8 cellular contexts compared by ENCODE assay signal in genomic region chr16:89922477-89922883, GRCh38. TPM values are rescaled to one million over a fixed set of nuclear protein-coding genes. Genes with fewer than 3 reads are reported as not detected.
A peak's percentile ranks its signal among the peaks of the same experiment; 100 is the strongest.
DNase-seq lines count a peak whose midpoint lies in the region; ATAC-seq lines count a peak whose summit lies in the region.

No MANE protein-coding gene starts in this region.

- peak overlapping the region; percentile 83 for H3K4me3 Mint-ChIP-seq in activated CD4-positive, alpha-beta T cell treated with anti-CD3 and anti-CD28 coated beads, Interleukin-2, amount 10 ng/mL, durations not matched to agents 24 days and 14 days

- H3K27ac ChIP-seq in angular gyrus (ENCODE audit: low read depth, low read length) = peak overlapping the region; percentile 88

- intact Hi-C loops in activated CD4-positive, alpha-beta T cell treated with anti-CD3 and anti-CD28 coated beads, Interleukin-2, amount 10 ng/mL, durations not matched to agents 24 days and 14 days (cut with micrococcal nuclease) = loop anchor here (2.0 to 5.0 kb wide), 3 partner anchors 106 to 220 kb away; partner anchors contain the start of genes FANCA, SPATA2L, VPS9D1 and ZNF276
- intact Hi-C loops in left cardiac atrium (cut with DNase I) = no loop called here
- intact Hi-C loops in posterior vena cava (cut with DNase I) = no loop called here

- DNase-seq in activated CD4-positive, alpha-beta T cell treated with anti-CD3 and anti-CD28 coated beads, Interleukin-2, amount 10 ng/mL, durations not matched to agents 24 days and 14 days = peak; percentile 74
- DNase-seq in activated CD4-positive, alpha-beta T cell treated with anti-CD3 and anti-CD28 coated beads, Interleukin-2, amount 50 U/mL, for 4 hours = no peak
- DNase-seq in NCI-H226 (peak; percentile 87), left cardiac atrium (peak; percentile 92), posterior vena cava (ENCODE audit: low spot score) (peak; percentile 98), NCI-H510A treated with DMSO at 0.1 percent for 48 hours (lab: John Stamatoyannopoulos, UW) (no peak)

- H3K27me3 Mint-ChIP-seq in activated CD4-positive, alpha-beta T cell treated with anti-CD3 and anti-CD28 coated beads, Interleukin-2, amount 10 ng/mL, durations not matched to agents 24 days and 14 days = peaks cover 17% of the 10 kb centered on the region

- H3K36me3 Mint-ChIP-seq in activated CD4-positive, alpha-beta T cell treated with anti-CD3 and anti-CD28 coated beads, Interleukin-2, amount 10 ng/mL, durations not matched to agents 24 days and 14 days (ENCODE audit: low read depth) = no peaks in the 10 kb centered on the region

- ATAC-seq in left cardiac atrium (peak; percentile 22 to 57), GM21825 (IDR thresholded peaks at IDR 0.05; ENCODE audit: unreplicated experiment) (no peak)

- peaks cover 30% of the 10 kb centered on the region for H3K4me1 Mint-ChIP-seq in activated CD4-positive, alpha-beta T cell treated with anti-CD3 and anti-CD28 coated beads, Interleukin-2, amount 10 ng/mL, durations not matched to agents 24 days and 14 days

- H3K9me3 Mint-ChIP-seq in activated CD4-positive, alpha-beta T cell treated with anti-CD3 and anti-CD28 coated beads, Interleukin-2, amount 10 ng/mL, durations not matched to agents 24 days and 14 days = no peaks in the 10 kb centered on the region

- peak overlapping the region; percentile 10 for H3K27ac Mint-ChIP-seq in activated CD4-positive, alpha-beta T cell treated with anti-CD3 and anti-CD28 coated beads, Interleukin-2, amount 10 ng/mL, durations not matched to agents 24 days and 14 days

RNA-seq across cellular contexts. Expression of gene TUBB3, which starts 0.7 kb away (rescaled TPM):
- total RNA-seq in activated CD4-positive, alpha-beta T cell treated with anti-CD3 and anti-CD28 coated beads, Interleukin-2, amount 10 ng/mL, durations not matched to agents 24 days and 14 days = 2.2 and 2.6 TPM in 2 replicates
- total RNA-seq in left cardiac atrium (1 to 10 TPM; 3.9 to 8.8 TPM), posterior vena cava (10 to 100 TPM in 1 of 2 donors, 1 to 10 TPM in 1; 5.9 to 16.1 TPM)

RNA-seq across cellular contexts. Expression of gene MC1R, which starts 3.8 kb away (rescaled TPM):
- total RNA-seq in activated CD4-positive, alpha-beta T cell treated with anti-CD3 and anti-CD28 coated beads, Interleukin-2, amount 10 ng/mL, durations not matched to agents 24 days and 14 days = 4.6 and 5.9 TPM in 2 replicates
- 1 to 10 TPM; 1.9 to 2.3 TPM for total RNA-seq in left cardiac atrium
- total RNA-seq in posterior vena cava = 1 to 10 TPM; 2.7 to 5.4 TPM

RNA-seq across cellular contexts. Expression of gene DEF8, which starts 26.1 kb away (rescaled TPM):
- 39.0 and 42.2 TPM in 2 replicates for total RNA-seq in activated CD4-positive, alpha-beta T cell treated with anti-CD3 and anti-CD28 coated beads, Interleukin-2, amount 10 ng/mL, durations not matched to agents 24 days and 14 days
- total RNA-seq in left cardiac atrium (10 to 100 TPM; 46.3 to 50.5 TPM), posterior vena cava (10 to 100 TPM; 54.0 to 58.6 TPM)

RNA-seq across cellular contexts. Expression of gene TCF25, which starts 49.1 kb away (rescaled TPM):
- 192 and 194 TPM in 2 replicates for total RNA-seq in activated CD4-positive, alpha-beta T cell treated with anti-CD3 and anti-CD28 coated beads, Interleukin-2, amount 10 ng/mL, durations not matched to agents 24 days and 14 days
- total RNA-seq in left cardiac atrium (100 to 1,000 TPM in 1 of 2 donors, 10 to 100 TPM in 1; 85.7 to 131 TPM), posterior vena cava (100 to 1,000 TPM; 127 to 158 TPM)

Comparison
In these comparisons a context has a peak if more than half of its experiments do, and no peak if none do; other contexts are left out.
1. DNase-seq: peak in activated CD4-positive, alpha-beta T cell treated with anti-CD3 and anti-CD28 coated beads, Interleukin-2, amount 10 ng/mL, durations not matched to agents 24 days and 14 days (single experiment), NCI-H226 (single experiment), left cardiac atrium (single experiment) and posterior vena cava (single experiment); none in activated CD4-positive, alpha-beta T cell treated with anti-CD3 and anti-CD28 coated beads, Interleukin-2, amount 50 U/mL, for 4 hours (0 of 2) and NCI-H510A treated with DMSO at 0.1 percent for 48 hours (single experiment).